ENCODE assay signal across 13 cellular contexts in the genomic region with DNA sequence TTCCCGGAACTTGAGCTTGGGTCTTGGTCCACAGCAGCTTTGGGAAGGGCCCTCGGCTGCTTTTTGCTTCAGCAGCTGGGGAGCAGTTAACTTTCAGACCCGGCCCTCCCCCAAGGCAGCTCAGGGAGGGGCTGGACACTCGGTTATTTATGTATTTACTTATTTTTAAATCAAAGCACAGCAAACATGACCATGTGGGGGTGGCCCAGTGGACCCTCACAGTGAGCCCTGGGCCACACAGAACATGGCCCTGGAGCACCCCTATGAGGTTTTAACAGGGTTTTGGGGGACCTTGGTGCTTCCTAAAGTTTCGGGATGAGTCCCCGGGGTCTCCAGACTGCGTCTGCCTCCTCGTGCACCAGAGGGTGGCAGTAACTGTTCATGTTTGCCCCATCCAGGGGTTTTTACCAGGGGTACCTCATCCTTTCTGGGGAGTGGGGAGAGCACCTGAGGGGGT. TPM values are rescaled to one million over a fixed set of nuclear protein-coding genes. Genes with fewer than 3 reads are reported as not detected.
A peak's percentile ranks its signal among the peaks of the same experiment; 100 is the strongest.
DNase-seq lines count a peak whose midpoint lies in the region; ATAC-seq and TF ChIP-seq lines count a peak whose summit lies in the region.
"Had no signal": no experiment of that assay in that cellular context is flagged by ENCODE, and none has a peak within 500 bp of the region (broad histone marks: within the 10 kb centered on the region; RNA-seq: fewer than 3 reads in every experiment).

No MANE protein-coding gene starts in this region.

- ATAC-seq in GM23338 (peak; percentile 93), HG03565 (IDR thresholded peaks at IDR 0.05; ENCODE audit: unreplicated experiment) (no peak)
- ATAC-seq: pancreas had no signal

- intact Hi-C loops in Calu3 (cut with micrococcal nuclease; ENCODE audit: unreplicated experiment): loop anchor here (5.0 kb wide), 1 partner anchor 123 kb away; the partner anchor contains the start of gene PCMTD2

- H3K79me2 ChIP-seq in GM23338 (replicated peaks; ENCODE audit: insufficient read depth): no peaks in the 10 kb centered on the region

- no peaks in the 10 kb centered on the region for H3K27me3 ChIP-seq in GM23338 (ENCODE audit: insufficient read depth)
- H3K27me3 ChIP-seq in brain microvascular endothelial cell (replicated peaks): peaks cover under 1% of the 10 kb centered on the region
- H3K27me3 ChIP-seq: pancreas had no signal

- H3K9me3 Mint-ChIP-seq in Calu3 (ENCODE audit: low read depth, unreplicated experiment) (no peaks in the 10 kb centered on the region), GM23338 (peaks cover 3% of the 10 kb centered on the region; the same call in 2 of the 3 replicates)

- H3K36me3 ChIP-seq in GM23338 (ENCODE audit: insufficient read depth) (no peaks in the 10 kb centered on the region), brain microvascular endothelial cell (replicated peaks) (no peaks in the 10 kb centered on the region)
- H3K36me3 ChIP-seq: pancreas had no signal

- no TSS peak for BruUV-seq in Calu3 (replicated peaks; lab: Mats Ljungman, UMichigan)

- no peak overlapping the region for H3K4me2 ChIP-seq in GM23338

- no peaks in the 10 kb centered on the region for H3F3A ChIP-seq in GM23338 (replicated peaks; ENCODE audit: low read depth)

- H3K27ac ChIP-seq in GM23338 (ENCODE audit: low read depth) (no peak overlapping the region), brain microvascular endothelial cell (no peak overlapping the region)
- H3K27ac ChIP-seq: pancreas had no signal

- POLR2A ChIA-PET in HEK293T (lab: Yijun Ruan, JAX): no interaction called here

- no peaks in the 10 kb centered on the region for H3K9me2 ChIP-seq in GM23338 (ENCODE audit: insufficient read depth)

- no peak overlapping the region for H2AFZ ChIP-seq in GM23338

- peaks cover 9% of the 10 kb centered on the region for H3K4me1 Mint-ChIP-seq in Calu3 (ENCODE audit: low read depth, unreplicated experiment)
- peaks cover 7% of the 10 kb centered on the region; the same call in 2 of the 3 replicates for H3K4me1 Mint-ChIP-seq in GM23338

- DNase-seq in Calu3 (no peak), GM23338 (ENCODE audit: low spot score) (peak; percentile 69), brain microvascular endothelial cell (no peak), mesenteric fat pad (ENCODE audit: low spot score) (peak; percentile 78), HEK293T (ENCODE audit: extremely low spot score) (no peak), UCSD-AML1 (lab: John Stamatoyannopoulos, UW; ENCODE audit: unreplicated experiment) (no peak)
- DNase-seq: activated CD4-positive, alpha-beta T cell treated with anti-CD3 and anti-CD28 coated beads, Interleukin-2, amount 50 U/mL, for 48 hours; effector CD8-positive, alpha-beta T cell; NCI-H510A had no signal

- in situ Hi-C loops in brain microvascular endothelial cell (cut with HindIII; ENCODE audit: low pct_ligation_motif_present, low sequenced_read_pairs): no loop called here

- no peaks in the 10 kb centered on the region; the same call in 1 of the 2 replicates for H3K4me1 ChIP-seq in GM23338 (ENCODE audit: insufficient read depth)
- H3K4me1 ChIP-seq: pancreas had no signal

- H3K4me3 Mint-ChIP-seq in Calu3 (ENCODE audit: low read depth, unreplicated experiment) (no peak overlapping the region), GM23338 (no peak overlapping the region)

- no peaks in the 10 kb centered on the region for H4K20me1 ChIP-seq in GM23338 (replicated peaks; ENCODE audit: insufficient read depth)

- TF ChIP-seq CTCF in Calu3 (IDR thresholded peaks at IDR 0.05; ENCODE audit: unreplicated experiment): peak; percentile 51
- TF ChIP-seq CTCF in GM23338 (conservative IDR thresholded peaks at IDR 0.05; ENCODE audit: low read depth in 2 of 2): peak; percentile 62 to 80
- TF ChIP-seq CTCF in brain microvascular endothelial cell (IDR thresholded peaks at IDR 0.05; ENCODE audit: low read depth, low read length, missing control alignments): peak; percentile 49

- CTCF ChIA-PET in Calu3 (lab: Charles Lee): interaction anchor here (0.9 kb wide), 1 partner anchor 152 kb away, joined by 3 read pairs; no protein-coding TSS in a partner anchor
- CTCF ChIA-PET in HEK293T (lab: Yijun Ruan, JAX): no interaction called here

- H3K27me3 Mint-ChIP-seq in Calu3 (ENCODE audit: unreplicated experiment) (peaks cover 54% of the 10 kb centered on the region), GM23338 (ENCODE audit: insufficient read depth, low read depth, poor library complexity) (peaks cover 2% of the 10 kb centered on the region)

- H3K4me3 ChIP-seq in GM23338 (no peak overlapping the region), brain microvascular endothelial cell (ENCODE audit: low read depth, low read length) (no peak overlapping the region)
- H3K4me3 ChIP-seq: pancreas had no signal

- no peaks in the 10 kb centered on the region for H3K36me3 Mint-ChIP-seq in Calu3 (ENCODE audit: insufficient read depth, unreplicated experiment)
- H3K36me3 Mint-ChIP-seq in GM23338 (ENCODE audit: low read depth): no peaks in the 10 kb centered on the region

- H3K27ac Mint-ChIP-seq in Calu3 (ENCODE audit: unreplicated experiment): no peak overlapping the region
- H3K27ac Mint-ChIP-seq in GM23338: no peak overlapping the region

TF ChIP-seq in GM23338, 12 proteins besides CTCF, POLR2A, EP300 and RAD21 (continues in another document):
- TF ChIP-seq EZH2phosphoT487 (IDR thresholded peaks at IDR 0.05; ENCODE audit: unreplicated experiment): no peak
- no peak for TF ChIP-seq ZNF331 (CRISPR knock-in tag; IDR thresholded peaks at IDR 0.05; ENCODE audit: low read depth)
- TF ChIP-seq JUNB (IDR thresholded peaks at IDR 0.05; ENCODE audit: unreplicated experiment): no peak
- no peak for TF ChIP-seq CREB1 (CRISPR knock-in tag; IDR thresholded peaks at IDR 0.05; ENCODE audit: low read depth)
- TF ChIP-seq STAT1 (IDR thresholded peaks at IDR 0.05; ENCODE audit: unreplicated experiment): no peak

TF ChIP-seq in HEK293T, 16 proteins besides CTCF, POLR2A, EP300 and RAD21:
- TF ChIP-seq FOXA1 (IDR thresholded peaks at IDR 0.05): no peak
- TF ChIP-seq ARNT (IDR thresholded peaks at IDR 0.05): no peak
- TF ChIP-seq NFRKB (IDR thresholded peaks at IDR 0.05): no peak
- no peak for TF ChIP-seq TARDBP (IDR thresholded peaks at IDR 0.05)
- TF ChIP-seq HDGF (IDR thresholded peaks at IDR 0.05; ENCODE audit: borderline replicate concordance): no peak
- TF ChIP-seq L3MBTL2 (conservative IDR thresholded peaks at IDR 0.05): no peak
- TF ChIP-seq FOXM1 (IDR thresholded peaks at IDR 0.05; ENCODE audit: borderline replicate concordance): no peak
- no peak for TF ChIP-seq ELF4 (IDR thresholded peaks at IDR 0.05)
- no peak for TF ChIP-seq CTBP1 (IDR thresholded peaks at IDR 0.05; ENCODE audit: borderline replicate concordance)

RNA-seq across cellular contexts. Expression of gene NPBWR2, which starts 26.6 kb away (rescaled TPM):
- total RNA-seq in Calu3 (2022) (not detected in 2 replicates), mesenteric fat pad (not detected)
- total RNA-seq in GM23338 (2014; rRNA removed; shearing (Covaris generic)): not detected in 2 replicates
- not detected in 2 replicates for polyA plus RNA-seq in GM23338 (2016; fragmentation: Nextera tagmentation; extraction: Ambion mirVana)
- total RNA-seq: pancreas, SK-MEL-5, temporal lobe had no signal
- polyA plus RNA-seq: pancreas had no signal

RNA-seq across cellular contexts. Expression of gene MYT1, which starts 30.3 kb away (rescaled TPM):
- 0.45 TPM in 1 of 2 replicates, not detected in the other for total RNA-seq in Calu3 (2022)
- 0.83 and 1.6 TPM in 2 replicates for total RNA-seq in GM23338 (2014; rRNA removed; shearing (Covaris generic))
- 1.1 and 1.6 TPM in 2 replicates for polyA plus RNA-seq in GM23338 (2016; fragmentation: Nextera tagmentation; extraction: Ambion mirVana)
- not detected for total RNA-seq in mesenteric fat pad

RNA-seq across cellular contexts. Expression of gene LKAAEAR1, which starts 49.8 kb away (rescaled TPM):
- total RNA-seq in Calu3 (2022) (not detected in 2 replicates), mesenteric fat pad (not detected)
- 1.1 TPM in 1 of 2 replicates, not detected in the other for total RNA-seq in GM23338 (2014; rRNA removed; shearing (Covaris generic))
- 1.8 and 2.4 TPM in 2 replicates for polyA plus RNA-seq in GM23338 (2016; fragmentation: Nextera tagmentation; extraction: Ambion mirVana)
- polyA plus RNA-seq: pancreas had no signal

RNA-seq across cellular contexts. Expression of gene OPRL1, which starts 54.1 kb away (rescaled TPM):
- 0.17 and 0.33 TPM in 2 replicates for total RNA-seq in Calu3 (2022)
- total RNA-seq in GM23338 (2014; rRNA removed; shearing (Covaris generic)): 0.74 and 1.1 TPM in 2 replicates
- 0.24 and 0.27 TPM in 2 replicates for polyA plus RNA-seq in GM23338 (2016; fragmentation: Nextera tagmentation; extraction: Ambion mirVana)
- 1.3 TPM for total RNA-seq in mesenteric fat pad

RNA-seq across cellular contexts. Expression of gene RGS19, which starts 54.7 kb away (rescaled TPM):
- 17.2 and 17.8 TPM in 2 replicates for total RNA-seq in Calu3 (2022)
- 15.0 and 19.7 TPM in 2 replicates for total RNA-seq in GM23338 (2014; rRNA removed; shearing (Covaris generic))
- polyA plus RNA-seq in GM23338 (2016; fragmentation: Nextera tagmentation; extraction: Ambion mirVana): 12.5 and 13.1 TPM in 2 replicates
- 29.0 TPM for total RNA-seq in mesenteric fat pad

Comparison
In these comparisons a context has a peak if more than half of its experiments do, and no peak if none do; other contexts are left out.
1. DNase-seq: peak in GM23338 (single experiment) and mesenteric fat pad (single experiment); none in Calu3 (single experiment), brain microvascular endothelial cell (single experiment), HEK293T (single experiment) and UCSD-AML1 (single experiment).
2. Peak in every context shown above with its lines, with median percentiles within 50 percentile points of each other: CTCF ChIP-seq.